8 cellular contexts compared by ENCODE assay signal in genomic region chr14:24136684-24137528, GRCh38. TPM values are rescaled to one million over a fixed set of nuclear protein-coding genes. Genes with fewer than 3 reads are reported as not detected.
DNase-seq lines count a peak whose midpoint lies in the region; ATAC-seq and TF ChIP-seq lines count a peak whose summit lies in the region.

No MANE protein-coding gene starts in this region.

- H3K4me3 ChIP-seq in BLaER1 (peak overlapping the region; percentile 100), Karpas-422 (ENCODE audit: low read length) (peak overlapping the region; percentile 98), choroid plexus epithelial cell (ENCODE audit: low read depth, low read length) (peak overlapping the region; percentile 96)

- H3K4me2 ChIP-seq in BLaER1, result peak overlapping the region; percentile 96
- peak overlapping the region; percentile 87 for H3K4me2 ChIP-seq in Karpas-422 (ENCODE audit: low read depth, low read length, poor library complexity, severe bottlenecking)

- H3K9me3 Mint-ChIP-seq in naive thymus-derived CD8-positive, alpha-beta T cell, result no peaks in the 10 kb centered on the region

- TF ChIP-seq CTCF in choroid plexus epithelial cell (conservative IDR thresholded peaks at IDR 0.05; ENCODE audit: low read depth, low read length), result no peak

- H3K4me1 ChIP-seq in BLaER1 (peaks cover 55% of the 10 kb centered on the region), Karpas-422 (ENCODE audit: low read length) (peaks cover 44% of the 10 kb centered on the region)

- no peaks in the 10 kb centered on the region for H3K27me3 ChIP-seq in BLaER1
- no peaks in the 10 kb centered on the region for H3K27me3 ChIP-seq in Karpas-422 (ENCODE audit: low read length)

- no peak for ATAC-seq in naive thymus-derived CD8-positive, alpha-beta T cell
- ATAC-seq in GM21576 (IDR thresholded peaks at IDR 0.05; ENCODE audit: unreplicated experiment), result no peak
- no peak for ATAC-seq in GM18861 (IDR thresholded peaks at IDR 0.05; ENCODE audit: unreplicated experiment)
- no peak for ATAC-seq in GM18519 (IDR thresholded peaks at IDR 0.05; ENCODE audit: low FRiP score, unreplicated experiment)

- H3K9me3 ChIP-seq in BLaER1 (no peaks in the 10 kb centered on the region), Karpas-422 (ENCODE audit: low read length) (no peaks in the 10 kb centered on the region)

- H3K9ac ChIP-seq in BLaER1 (peak overlapping the region; percentile 96), Karpas-422 (ENCODE audit: low read length) (peak overlapping the region; percentile 98)

- peak overlapping the region; percentile 96 for H3K27ac ChIP-seq in BLaER1
- peak overlapping the region; percentile 71 for H3K27ac ChIP-seq in Karpas-422 (ENCODE audit: low read length)

- DNase-seq in Karpas-422, result peak; percentile 82
- no peak for DNase-seq in choroid plexus epithelial cell (ENCODE audit: low read depth)
- no peak for DNase-seq in naive thymus-derived CD8-positive, alpha-beta T cell
- DNase-seq in NCI-H774 (lab: John Stamatoyannopoulos, UW), result no peak

- H3K79me2 ChIP-seq in Karpas-422 (ENCODE audit: low read length), result peaks cover 51% of the 10 kb centered on the region

- H4K20me1 ChIP-seq in BLaER1 (peaks cover 47% of the 10 kb centered on the region), Karpas-422 (ENCODE audit: insufficient read depth, low read depth, low read length) (no peaks in the 10 kb centered on the region)

- peak overlapping the region; percentile 86 to 91 (median 89) for H3K4me3 Mint-ChIP-seq in naive thymus-derived CD8-positive, alpha-beta T cell

- H3K27ac Mint-ChIP-seq in naive thymus-derived CD8-positive, alpha-beta T cell, result peak overlapping the region; percentile 81 to 97 (median 92)

- H3K36me3 Mint-ChIP-seq in naive thymus-derived CD8-positive, alpha-beta T cell, result peaks cover 0 to 19% (median 8%) of the 10 kb centered on the region in 3 donors

- H3K27me3 Mint-ChIP-seq in naive thymus-derived CD8-positive, alpha-beta T cell, result no peaks in the 10 kb centered on the region

- H3K9me2 ChIP-seq in Karpas-422 (replicated peaks; ENCODE audit: insufficient read depth, low read length), result no peaks in the 10 kb centered on the region

- H2AFZ ChIP-seq in Karpas-422 (ENCODE audit: low read length), result no peak overlapping the region

- H3K36me3 ChIP-seq in BLaER1 (peaks cover 28% of the 10 kb centered on the region), Karpas-422 (ENCODE audit: insufficient read depth, low read length) (peaks cover 23% of the 10 kb centered on the region)

- H3K4me1 Mint-ChIP-seq in naive thymus-derived CD8-positive, alpha-beta T cell, result peaks cover 32 to 71% (median 65%) of the 10 kb centered on the region in 4 donors

- POLR2A ChIA-PET in naive thymus-derived CD8-positive, alpha-beta T cell (lab: Charles Lee), result interaction anchor here (0.7 to 9.5 kb wide), 18 partner anchors 7 to 293 kb away, joined by 3 to 177 read pairs (median 4); partner anchors contain the start of genes CHMP4A, DCAF11, GMPR2 and IRF9

RNA-seq across cellular contexts. Expression of gene PSME1, which starts 0.9 kb away (rescaled TPM):
- total RNA-seq in Karpas-422 (2014; rRNA removed; shearing (Covaris generic); ENCODE audit: low replicate concordance), result 435 and 452 TPM in 2 replicates
- total RNA-seq in naive thymus-derived CD8-positive, alpha-beta T cell, result 100 to 1,000 TPM; 202 to 203 TPM
- polyA plus RNA-seq in naive thymus-derived CD8-positive, alpha-beta T cell, result 100 to 1,000 TPM; 681 to 767 (median 753) TPM

RNA-seq across cellular contexts. Expression of gene EMC9, which starts 4.5 kb away (rescaled TPM):
- total RNA-seq in Karpas-422 (2014; rRNA removed; shearing (Covaris generic); ENCODE audit: low replicate concordance), result 35.3 and 95.4 TPM in 2 replicates
- total RNA-seq in naive thymus-derived CD8-positive, alpha-beta T cell, result 10 to 100 TPM; 16.6 to 18.1 TPM
- 1 to 10 TPM; 7.5 to 9.4 (median 8.4) TPM for polyA plus RNA-seq in naive thymus-derived CD8-positive, alpha-beta T cell

RNA-seq across cellular contexts. Expression of gene FITM1, which starts 6.4 kb away (rescaled TPM):
- 0.89 and 1.6 TPM in 2 replicates for total RNA-seq in Karpas-422 (2014; rRNA removed; shearing (Covaris generic); ENCODE audit: low replicate concordance)
- 1 to 10 TPM; 1.9 to 2.2 TPM for total RNA-seq in naive thymus-derived CD8-positive, alpha-beta T cell
- under 1 TPM; 0.52 to 0.60 (median 0.52) TPM for polyA plus RNA-seq in naive thymus-derived CD8-positive, alpha-beta T cell

RNA-seq across cellular contexts. Expression of gene PSME2, which starts 9.5 kb away (rescaled TPM):
- total RNA-seq in Karpas-422 (2014; rRNA removed; shearing (Covaris generic); ENCODE audit: low replicate concordance), result 469 and 536 TPM in 2 replicates
- total RNA-seq in naive thymus-derived CD8-positive, alpha-beta T cell, result 100 to 1,000 TPM; 129 to 140 TPM
- 100 to 1,000 TPM; 402 to 471 (median 463) TPM for polyA plus RNA-seq in naive thymus-derived CD8-positive, alpha-beta T cell

RNA-seq across cellular contexts. Expression of gene RNF31, which starts 10.4 kb away (rescaled TPM):
- 82.0 and 153 TPM in 2 replicates for total RNA-seq in Karpas-422 (2014; rRNA removed; shearing (Covaris generic); ENCODE audit: low replicate concordance)
- 10 to 100 TPM; 85.7 to 91.4 TPM for total RNA-seq in naive thymus-derived CD8-positive, alpha-beta T cell
- polyA plus RNA-seq in naive thymus-derived CD8-positive, alpha-beta T cell, result 10 to 100 TPM; 34.1 to 45.3 (median 37.6) TPM
